In genomic region chr2:241673189-241673663, GRCh38 we compare ENCODE assay signal across 1 cellular context.
TF ChIP-seq lines count a peak whose summit lies in the region.

No MANE protein-coding gene starts in this region.

TF ChIP-seq in HepG2, 621 proteins besides CTCF, POLR2A, EP300 and RAD21:
- TF ChIP-seq POLR2G (IDR thresholded peaks at IDR 0.05; ENCODE audit: low read depth, low read length) (peak; percentile 6; the same call in 1 of the 2 replicates), REPIN1 (CRISPR knock-in tag; IDR thresholded peaks at IDR 0.05; ENCODE audit: borderline replicate concordance, low read depth) (no peak), ZNF687 (CRISPR knock-in tag; IDR thresholded peaks at IDR 0.05) (peak; percentile 21), PAF1 (CRISPR knock-in tag; IDR thresholded peaks at IDR 0.05) (0 out of 2 replicates have a peak, but pooled peaks have one; percentile 37), AGO2 (optimal IDR thresholded peaks at IDR 0.05; ENCODE audit: low read depth, low read length) (peak; percentile 55), EZH2 (conservative IDR thresholded peaks at IDR 0.05; ENCODE audit: low read depth, low read length) (no peak)
TF ChIP-seq in HepG2: peak in this region for 4.
